In genomic region chr4:40722576-40723161, GRCh38 we compare ENCODE assay signal across 8 cellular contexts. TPM values are rescaled to one million over a fixed set of nuclear protein-coding genes. Genes with fewer than 3 reads are reported as not detected.
DNase-seq lines count a peak whose midpoint lies in the region; ATAC-seq and TF ChIP-seq lines count a peak whose summit lies in the region.

No MANE protein-coding gene starts in this region.

- CTCF ChIA-PET in Calu3 (lab: Charles Lee) = no interaction called here

- no peaks in the 10 kb centered on the region for H3K36me3 ChIP-seq in esophagus (ENCODE audit: control insufficient read depth in 2 of 2, insufficient read depth in 2 of 2, low read length in 1 of 2)

- H3K23ac ChIP-seq in H9 (ENCODE audit: insufficient read length, low read depth, low read length) = no peak overlapping the region

- H3K36me3 Mint-ChIP-seq in Calu3 (ENCODE audit: insufficient read depth, unreplicated experiment) (no peaks in the 10 kb centered on the region), H9 (ENCODE audit: insufficient read depth in 1 of 3, low read depth in 3 of 3) (no peaks in the 10 kb centered on the region)

- H2AK5ac ChIP-seq in H9 (ENCODE audit: insufficient read length, low read length) = no peak overlapping the region

- H2BK20ac ChIP-seq in H9 (ENCODE audit: low read depth, low read length, poor library complexity, severe bottlenecking) = no peak overlapping the region

- no peak overlapping the region for H2BK12ac ChIP-seq in H9 (ENCODE audit: insufficient read length, low read depth, low read length)

- no peak overlapping the region for H2BK120ac ChIP-seq in H9 (ENCODE audit: low read depth, low read length, poor library complexity, severe bottlenecking)

- H3K4me1 ChIP-seq in esophagus (ENCODE audit: control insufficient read depth in 2 of 2, insufficient read depth in 2 of 2, low read length in 1 of 2) (no peaks in the 10 kb centered on the region), H9 (ENCODE audit: insufficient read depth, low read length) (no peaks in the 10 kb centered on the region; the same call in 1 of the 2 replicates)

- H3K9me3 ChIP-seq in esophagus (ENCODE audit: control insufficient read depth in 2 of 2, insufficient read depth in 1 of 2, low read depth in 1 of 2, low read length in 1 of 2) (no peaks in the 10 kb centered on the region), H9 (ENCODE audit: control insufficient read depth, low read depth, low read length) (no peaks in the 10 kb centered on the region)

- WGBS in esophagus, 2 donors = 38 to 46% methylated on average over 5 of the region's 5 CpGs
- WGBS in H9 (ENCODE audit: extremely low coverage, insufficient read length, low lambda C conversion rate) = no CpG with 5 or more reads among the region's 5 CpGs

- in situ Hi-C loops in KBM-7 (cut with MboI; ENCODE audit: low pct_unique_long_range_greater_than_20kb, low sequenced_read_pairs) = no loop called here

- DNase-seq in Calu3 (peak; percentile 57), KBM-7 (peak; percentile 83), H9 (no peak), LoVo (ENCODE audit: low spot score) (no peak), NCI-H345 (lab: John Stamatoyannopoulos, UW) (no peak)
- no peak for DNase-seq in effector CD4-positive, alpha-beta T cell

- H3K4me3 ChIP-seq in esophagus (ENCODE audit: low read depth in 1 of 2, low read length in 2 of 2) = no peak overlapping the region

- H3K27ac Mint-ChIP-seq in Calu3 (ENCODE audit: unreplicated experiment) (no peak overlapping the region), H9 (no peak overlapping the region)

- intact Hi-C loops in Calu3 (cut with micrococcal nuclease; ENCODE audit: unreplicated experiment) = no loop called here

- H3T11ph ChIP-seq in H9 (ENCODE audit: low read length) = no peak overlapping the region

- no TSS peak for BruUV-seq in Calu3 (replicated peaks; lab: Mats Ljungman, UMichigan)

- H3K4me2 ChIP-seq in H9 (ENCODE audit: insufficient read depth, insufficient read length, low read length) = no peak overlapping the region

- no peak overlapping the region for H2BK5ac ChIP-seq in H9 (ENCODE audit: insufficient read length, low read length)

- H3K9ac ChIP-seq in H9 (ENCODE audit: extremely low read depth, insufficient read length, low read length) = no peak overlapping the region

- no peaks in the 10 kb centered on the region for H3K9me3 Mint-ChIP-seq in Calu3 (ENCODE audit: low read depth, unreplicated experiment)
- no peaks in the 10 kb centered on the region for H3K9me3 Mint-ChIP-seq in H9

- H4K91ac ChIP-seq in H9 (ENCODE audit: insufficient read length, low read depth, low read length) = no peak overlapping the region

- H3K79me2 ChIP-seq in H9 (ENCODE audit: insufficient read depth, low read length) = no peaks in the 10 kb centered on the region

- H2AFZ ChIP-seq in H9 (ENCODE audit: low read length) = no peak overlapping the region

- H3K14ac ChIP-seq in H9 (ENCODE audit: insufficient read depth, low read length) = no peak overlapping the region

- H4K8ac ChIP-seq in H9 (replicated peaks; ENCODE audit: insufficient read length, low read depth, low read length) = no peak overlapping the region

- H3K23me2 ChIP-seq in H9 (ENCODE audit: insufficient read length, low read depth, low read length, poor library complexity, severe bottlenecking) = no peaks in the 10 kb centered on the region

- no peak overlapping the region for H3K4ac ChIP-seq in H9 (ENCODE audit: low read depth, low read length)

- H3K27me3 Mint-ChIP-seq in Calu3 (ENCODE audit: unreplicated experiment) (no peaks in the 10 kb centered on the region), H9 (ENCODE audit: low read depth) (no peaks in the 10 kb centered on the region)

- H3K4me1 Mint-ChIP-seq in Calu3 (ENCODE audit: low read depth, unreplicated experiment) (peaks cover 17% of the 10 kb centered on the region), H9 (peaks cover 14% of the 10 kb centered on the region in 2 experiments)

- H4K20me1 ChIP-seq in H9 (ENCODE audit: control insufficient read depth, insufficient read depth, insufficient read length) = no peaks in the 10 kb centered on the region

- TF ChIP-seq CTCF in Calu3 (IDR thresholded peaks at IDR 0.05; ENCODE audit: unreplicated experiment) (no peak), H9 (conservative IDR thresholded peaks at IDR 0.05) (no peak)

- no peaks in the 10 kb centered on the region for H3K79me1 ChIP-seq in H9 (ENCODE audit: insufficient read depth, low read depth, low read length, poor library complexity, severe bottlenecking)

- H4K5ac ChIP-seq in H9 (ENCODE audit: insufficient read length, low read depth, low read length) = no peak overlapping the region

- H3K18ac ChIP-seq in H9 (ENCODE audit: insufficient read length, low read depth, low read length) = no peak overlapping the region

- H3K27me3 ChIP-seq in esophagus (ENCODE audit: control insufficient read depth in 1 of 2, insufficient read depth in 2 of 2, low read length in 2 of 2) (no peaks in the 10 kb centered on the region), H9 (ENCODE audit: insufficient read depth, low read length) (no peaks in the 10 kb centered on the region)

- H2BK15ac ChIP-seq in H9 (ENCODE audit: low read depth, low read length) = no peak overlapping the region

- H3K27ac ChIP-seq in esophagus (ENCODE audit: low read depth in 2 of 2, low read length in 1 of 2) (peak overlapping the region; percentile 88 to 94), H9 (ENCODE audit: insufficient read length, low read depth, low read length) (no peak overlapping the region)

- H3K56ac ChIP-seq in H9 (ENCODE audit: insufficient read length, low read depth, low read length) = no peak overlapping the region

- H3K4me3 Mint-ChIP-seq in Calu3 (ENCODE audit: low read depth, unreplicated experiment) = no peak overlapping the region
- H3K4me3 Mint-ChIP-seq in H9 = no peak overlapping the region

- peak; percentile 69 for ATAC-seq in GM21381 (IDR thresholded peaks at IDR 0.05; ENCODE audit: unreplicated experiment)

RNA-seq across cellular contexts. Expression of gene NSUN7, which starts 27.1 kb away (rescaled TPM):
- 7.7 and 8.6 TPM in 2 replicates for total RNA-seq in Calu3 (2022)
- polyA plus RNA-seq in esophagus = 1 to 10 TPM; 1.8 to 2.5 TPM
- total RNA-seq in H9 (2021) = 15.6 and 15.9 TPM in 2 replicates

Comparison
In these comparisons a context has a peak if more than half of its experiments do, and no peak if none do; other contexts are left out.
1. DNase-seq: peak in Calu3 (single experiment) and KBM-7 (single experiment); none in effector CD4-positive, alpha-beta T cell (single experiment), H9 (single experiment), LoVo (single experiment) and NCI-H345 (single experiment).